21 cellular contexts compared by ENCODE assay signal in genomic region chrX:63466690-63467089, GRCh38.
DNase-seq lines count a peak whose midpoint lies in the region; ATAC-seq and TF ChIP-seq lines count a peak whose summit lies in the region.
"Had no signal": no experiment of that assay in that cellular context is flagged by ENCODE, and none has a peak within 500 bp of the region (broad histone marks: within the 10 kb centered on the region; RNA-seq: fewer than 3 reads in every experiment).

No MANE protein-coding gene starts in this region.

- H3K4me1 Mint-ChIP-seq in type B pancreatic cell (ENCODE audit: unreplicated experiment): no peaks in the 10 kb centered on the region
- H3K4me1 Mint-ChIP-seq: CD4-positive, CD25-positive, alpha-beta regulatory T cell; T-cell had no signal

- H3K9ac ChIP-seq in Loucy (ENCODE audit: low read depth, low read length, poor library complexity, severe bottlenecking): no peak overlapping the region

- H3K4me3 Mint-ChIP-seq in type B pancreatic cell: no peak overlapping the region
- H3K4me3 Mint-ChIP-seq: CD4-positive, CD25-positive, alpha-beta regulatory T cell; T-cell had no signal

- no peaks in the 10 kb centered on the region for H3K27me3 Mint-ChIP-seq in type B pancreatic cell
- H3K27me3 Mint-ChIP-seq: CD4-positive, CD25-positive, alpha-beta regulatory T cell had no signal

- TF ChIP-seq CTCF in Loucy (conservative IDR thresholded peaks at IDR 0.05; ENCODE audit: low read length): 0 out of 2 replicates have a peak, but pooled peaks have one; percentile 22
- peak; percentile 16 for TF ChIP-seq CTCF in cardiac fibroblast (IDR thresholded peaks at IDR 0.05; ENCODE audit: low read depth, low read length)
- peak; percentile 30 for TF ChIP-seq CTCF in type B pancreatic cell (conservative IDR thresholded peaks at IDR 0.05)
- no peak for TF ChIP-seq CTCF in ascending aorta (IDR thresholded peaks at IDR 0.05)

- no peaks in the 10 kb centered on the region for H3F3A ChIP-seq in Loucy (ENCODE audit: low read depth)

- H3K27ac Mint-ChIP-seq in type B pancreatic cell: no peak overlapping the region
- H3K27ac Mint-ChIP-seq: CD4-positive, CD25-positive, alpha-beta regulatory T cell; T-cell had no signal

- DNase-seq in DMS53 (lab: John Stamatoyannopoulos, UW): peak; percentile 2
- DNase-seq in DMS53 treated with DMSO at 0.1 percent for 48 hours (lab: John Stamatoyannopoulos, UW; ENCODE audit: unreplicated experiment): no peak
- DNase-seq in cardiac fibroblast (ENCODE audit: low read depth in 2 of 2): peak in 1 of 2 donors; percentile 53
- DNase-seq in type B pancreatic cell (ENCODE audit: extremely low spot score, unreplicated experiment): no peak
- DNase-seq in ascending aorta (ENCODE audit: low spot score in 2 of 2): no peak
- DNase-seq in NCI-H82 treated with DMSO at 0.1 percent for 48 hours (lab: John Stamatoyannopoulos, UW; ENCODE audit: unreplicated experiment): no peak
- DNase-seq: 8988T; Calu3; CD4-positive, CD25-positive, alpha-beta regulatory T cell; DND-41; GF-D8; NCI-H1417 treated with DMSO at 0.1 percent for 48 hours; NCI-H2081; NCI-H524 treated with DMSO at 0.1 percent for 48 hours; NK-92 treated with Interleukin-12 subunit alpha and Interleukin-12 subunit beta, amount 100 ng/mL, for 24 hours; PC-3; T-cell had no signal

- H3K4me1 ChIP-seq in Loucy (ENCODE audit: insufficient read depth, low read length, poor library complexity, severe bottlenecking) (no peaks in the 10 kb centered on the region), ascending aorta (no peaks in the 10 kb centered on the region)

- intact Hi-C loops in ascending aorta (cut with DNase I): no loop called here

- H2AFZ ChIP-seq in Loucy (ENCODE audit: low read length): no peak overlapping the region

- H3K9me3 Mint-ChIP-seq in type B pancreatic cell: peaks cover 4% of the 10 kb centered on the region

- H4K20me1 ChIP-seq in Loucy (ENCODE audit: insufficient read depth, low read length, poor library complexity, severe bottlenecking): no peaks in the 10 kb centered on the region

- H3K36me3 ChIP-seq in Loucy (ENCODE audit: insufficient read depth, low read length) (no peaks in the 10 kb centered on the region), ascending aorta (no peaks in the 10 kb centered on the region)

- no peaks in the 10 kb centered on the region for H3K79me2 ChIP-seq in Loucy (ENCODE audit: insufficient read depth, low read length)

- H3K4me3 ChIP-seq in Loucy (ENCODE audit: low read length, poor library complexity, severe bottlenecking) (no peak overlapping the region), cardiac fibroblast (replicated peaks in 1 of 2; ENCODE audit: low read depth in 2 of 2, low read length in 2 of 2) (no peak overlapping the region), ascending aorta (no peak overlapping the region)
- H3K4me3 ChIP-seq: SK-N-MC had no signal

- H3K27me3 ChIP-seq in Loucy (ENCODE audit: insufficient read depth, low read length, poor library complexity, severe bottlenecking): no peaks in the 10 kb centered on the region
- H3K27me3 ChIP-seq in ascending aorta: no peaks in the 10 kb centered on the region

- H3K9me3 ChIP-seq in Loucy (ENCODE audit: insufficient read depth, low read depth, low read length) (no peaks in the 10 kb centered on the region), ascending aorta (peaks cover 0 to 44% of the 10 kb centered on the region in 2 donors)

- H3K36me3 Mint-ChIP-seq in type B pancreatic cell: peaks cover 5% of the 10 kb centered on the region

- no peak overlapping the region for H3K27ac ChIP-seq in ascending aorta
- H3K27ac ChIP-seq: SK-N-MC had no signal

- no peak for ATAC-seq in HG03565 (IDR thresholded peaks at IDR 0.05; ENCODE audit: unreplicated experiment)
- ATAC-seq: HepG2, PC-3, T-cell had no signal

- no peaks in the 10 kb centered on the region for H3K9me2 ChIP-seq in Loucy (replicated peaks; ENCODE audit: low read depth, low read length)

- H3K4me2 ChIP-seq in Loucy (ENCODE audit: low read depth, low read length, poor library complexity, severe bottlenecking): no peak overlapping the region

Comparison
In these comparisons a context has a peak if more than half of its experiments do, and no peak if none do; other contexts are left out.
1. CTCF ChIP-seq: peak in Loucy (single experiment), cardiac fibroblast (single experiment) and type B pancreatic cell (single experiment); none in ascending aorta (0 of 3).